In genomic region chr20:50042370-50043313, GRCh38 we compare ENCODE assay signal across 22 cellular contexts. TPM values are rescaled to one million over a fixed set of nuclear protein-coding genes. Genes with fewer than 3 reads are reported as not detected.
DNase-seq lines count a peak whose midpoint lies in the region; ATAC-seq, FAIRE-seq and TF ChIP-seq lines count a peak whose summit lies in the region.
"Had no signal": no experiment of that assay in that cellular context is flagged by ENCODE, and none has a peak within 500 bp of the region (broad histone marks: within the 10 kb centered on the region; RNA-seq: fewer than 3 reads in every experiment).

No MANE protein-coding gene starts in this region.

- no peak overlapping the region for H3K56ac ChIP-seq in IMR-90 (ENCODE audit: extremely low read depth, insufficient read depth, low read length)
- H3K56ac ChIP-seq in H1 (replicated peaks; ENCODE audit: insufficient read length, low read depth, low read length), result no peak overlapping the region

- H3K18ac ChIP-seq in IMR-90 (ENCODE audit: low read depth, low read length) (no peak overlapping the region), H1 (ENCODE audit: extremely low read depth, low read length) (no peak overlapping the region)

- no TSS peak for BruUV-seq in IMR-90 (replicated peaks; lab: Mats Ljungman, UMichigan)

- H3K9me3 Mint-ChIP-seq in osteocyte (ENCODE audit: unreplicated experiment), result no peaks in the 10 kb centered on the region
- H3K9me3 Mint-ChIP-seq in CD8-positive, alpha-beta T cell, result no peaks in the 10 kb centered on the region
- H3K9me3 Mint-ChIP-seq: IgD-negative memory B cell had no signal

- no peaks in the 10 kb centered on the region for H3K79me2 ChIP-seq in H1 (ENCODE audit: control insufficient read depth in 1 of 2, insufficient read depth in 2 of 2, low read length in 2 of 2)

- H2AK5ac ChIP-seq in IMR-90 (ENCODE audit: low read depth, low read length) (no peak overlapping the region), H1 (ENCODE audit: low read depth, low read length) (no peak overlapping the region)

- H3K23ac ChIP-seq in IMR-90 (ENCODE audit: low read depth, low read length) (no peak overlapping the region), H1 (ENCODE audit: insufficient read length) (no peak overlapping the region)

- no peak overlapping the region for H3K4me2 ChIP-seq in A549
- no peak overlapping the region for H3K4me2 ChIP-seq in IMR-90 (ENCODE audit: low read depth, low read length)
- no peak overlapping the region for H3K4me2 ChIP-seq in H1 (ENCODE audit: insufficient read depth in 1 of 2, low read depth in 2 of 2, low read length in 2 of 2)

- no peaks in the 10 kb centered on the region for H3K36me3 ChIP-seq in IMR-90 (ENCODE audit: control insufficient read depth, insufficient read depth, low read length)
- no peaks in the 10 kb centered on the region for H3K36me3 ChIP-seq in H1 (ENCODE audit: control insufficient read depth in 2 of 4, insufficient read depth in 4 of 4, low read length in 3 of 4)
- no peaks in the 10 kb centered on the region for H3K36me3 ChIP-seq in CD8-positive, alpha-beta T cell (ENCODE audit: insufficient read depth, low read length)
- H3K36me3 ChIP-seq: BE2C, MG63 had no signal

- no peaks in the 10 kb centered on the region for H3K36me3 Mint-ChIP-seq in osteocyte (ENCODE audit: unreplicated experiment)
- no peaks in the 10 kb centered on the region for H3K36me3 Mint-ChIP-seq in CD8-positive, alpha-beta T cell
- H3K36me3 Mint-ChIP-seq: IgD-negative memory B cell had no signal

- TF ChIP-seq POLR2A in A549 (IDR thresholded peaks at IDR 0.05; ENCODE audit: low read length) (no peak), IMR-90 (IDR thresholded peaks at IDR 0.05; ENCODE audit: low read depth, low read length) (no peak), H1 (IDR thresholded peaks at IDR 0.05; ENCODE audit: control extremely low read depth in 1 of 2, low read depth in 2 of 2, low read length in 2 of 2) (no peak)

- peak overlapping the region; percentile 44 for H3K27ac Mint-ChIP-seq in osteocyte (ENCODE audit: unreplicated experiment)
- H3K27ac Mint-ChIP-seq in CD8-positive, alpha-beta T cell, result no peak overlapping the region
- H3K27ac Mint-ChIP-seq: CD8-positive, alpha-beta memory T cell had no signal

- POLR2A ChIA-PET in A549 (lab: Yijun Ruan, JAX), result no interaction called here
- POLR2A ChIA-PET in IMR-90 (lab: Charles Lee; ENCODE audit: unreplicated experiment), result no interaction called here
- POLR2A ChIA-PET in H1 (lab: Charles Lee; ENCODE audit: partially characterized antibody), result interaction anchor here (1.4 to 2.1 kb wide), 2 partner anchors 14 to 61 kb away, joined by 5 read pairs; no protein-coding TSS in a partner anchor
- POLR2A ChIA-PET in CD8-positive, alpha-beta T cell (lab: Charles Lee), result no interaction called here

- no peak overlapping the region for H2BK12ac ChIP-seq in H1 (ENCODE audit: low read depth, low read length)

- H3K4ac ChIP-seq in IMR-90 (ENCODE audit: low read depth, low read length) (no peak overlapping the region), H1 (replicated peaks; ENCODE audit: insufficient read length, low read depth, low read length) (no peak overlapping the region)

- no peak overlapping the region for H4K5ac ChIP-seq in IMR-90 (ENCODE audit: low read depth, low read length)
- H4K5ac ChIP-seq in H1 (ENCODE audit: insufficient read length, low read depth, low read length), result no peak overlapping the region

- CTCF ChIA-PET in A549 (lab: Yijun Ruan, JAX), result interaction anchor here (0.6 to 3.6 kb wide), 3 partner anchors 28 to 272 kb away, joined by 3 to 27 read pairs (median 15); no protein-coding TSS in a partner anchor
- CTCF ChIA-PET in IMR-90 (lab: Yijun Ruan, JAX), result no interaction called here
- CTCF ChIA-PET in H1 (lab: Charles Lee; ENCODE audit: partially characterized antibody), result interaction anchor here (0.7 to 1.9 kb wide), 4 partner anchors 14 to 725 kb away, joined by 3 to 7 read pairs (median 4); no protein-coding TSS in a partner anchor
- CTCF ChIA-PET in CD8-positive, alpha-beta T cell (lab: Charles Lee), result interaction anchor here (1.0 kb wide), 1 partner anchor 28 kb away, joined by 4 read pairs; no protein-coding TSS in a partner anchor

- H3K27me3 ChIP-seq in IMR-90 (ENCODE audit: control insufficient read depth, insufficient read depth, low read length), result no peaks in the 10 kb centered on the region
- H3K27me3 ChIP-seq in H1 (replicated peaks in 1 of 4; ENCODE audit: control insufficient read depth in 3 of 4, extremely low read depth in 1 of 4, insufficient read depth in 3 of 4, low read length in 3 of 4), result no peaks in the 10 kb centered on the region
- no peaks in the 10 kb centered on the region for H3K27me3 ChIP-seq in CD8-positive, alpha-beta T cell (ENCODE audit: insufficient read depth, low read length)
- H3K27me3 ChIP-seq: BE2C, MG63 had no signal

- H3K27me3 Mint-ChIP-seq in osteocyte (ENCODE audit: unreplicated experiment), result no peaks in the 10 kb centered on the region
- H3K27me3 Mint-ChIP-seq in CD8-positive, alpha-beta T cell (ENCODE audit: low read depth), result peaks cover 6% of the 10 kb centered on the region
- H3K27me3 Mint-ChIP-seq: IgD-negative memory B cell had no signal

- H2BK120ac ChIP-seq in IMR-90 (ENCODE audit: low read depth, low read length) (0 out of 2 replicates have a peak overlapping the region, but pooled peaks have one; percentile 7), H1 (replicated peaks; ENCODE audit: low read depth, low read length) (no peak overlapping the region)

- TF ChIP-seq CTCF in A549 (IDR thresholded peaks at IDR 0.05) (no peak), IMR-90 (conservative IDR thresholded peaks at IDR 0.05; ENCODE audit: low read depth, low read length) (no peak), H1 (IDR thresholded peaks at IDR 0.05; ENCODE audit: control extremely low read depth in 1 of 3, insufficient read depth in 1 of 3, low read depth in 1 of 3, low read length in 3 of 3) (no peak), osteocyte (IDR thresholded peaks at IDR 0.05) (no peak)
- TF ChIP-seq CTCF in CD8-positive, alpha-beta T cell (IDR thresholded peaks at IDR 0.05), result no peak

- H3K9me3 ChIP-seq in A549, result no peaks in the 10 kb centered on the region
- no peaks in the 10 kb centered on the region for H3K9me3 ChIP-seq in IMR-90 (ENCODE audit: control insufficient read depth, insufficient read depth, low read length)
- H3K9me3 ChIP-seq in H1 (ENCODE audit: insufficient read depth in 2 of 2, low read depth in 1 of 2, low read length in 1 of 2), result no peaks in the 10 kb centered on the region
- no peaks in the 10 kb centered on the region for H3K9me3 ChIP-seq in CD8-positive, alpha-beta T cell (ENCODE audit: low read length)
- H3K9me3 ChIP-seq: BE2C had no signal

- H2BK15ac ChIP-seq in IMR-90 (ENCODE audit: low read depth, low read length), result no peak overlapping the region
- H2BK15ac ChIP-seq in H1 (ENCODE audit: low read length), result no peak overlapping the region

- H4K91ac ChIP-seq in IMR-90 (ENCODE audit: insufficient read depth, low read depth, low read length) (no peak overlapping the region), H1 (replicated peaks; ENCODE audit: insufficient read length, low read length) (no peak overlapping the region)

- H3K4me1 ChIP-seq in A549, result peaks cover 17% of the 10 kb centered on the region
- H3K4me1 ChIP-seq in IMR-90 (ENCODE audit: control insufficient read depth, insufficient read depth, low read length), result peaks cover 11% of the 10 kb centered on the region
- peaks cover 0 to 17% (median 5%) of the 10 kb centered on the region in 4 experiments; a peak in 4 of 7 replicates for H3K4me1 ChIP-seq in H1 (replicated peaks in 1 of 4; ENCODE audit: control insufficient read depth in 3 of 4, insufficient read depth in 4 of 4, low read length in 3 of 4)
- no peaks in the 10 kb centered on the region for H3K4me1 ChIP-seq in CD8-positive, alpha-beta T cell (ENCODE audit: insufficient read depth, low read length)

- ATAC-seq in A549 (no peak), IMR-90 (ENCODE audit: low read depth) (no peak), GM19328 (IDR thresholded peaks at IDR 0.05; ENCODE audit: unreplicated experiment) (no peak)
- ATAC-seq in CD8-positive, alpha-beta T cell, result no peak
- ATAC-seq: Right ventricle myocardium inferior had no signal

- H3K4me3 ChIP-seq in A549 (no peak overlapping the region), IMR-90 (ENCODE audit: insufficient read depth, low read depth, low read length) (no peak overlapping the region), H1 (ENCODE audit: extremely low read depth in 1 of 4, insufficient read depth in 2 of 4, low read depth in 3 of 4, low read length in 4 of 4) (no peak overlapping the region)
- H3K4me3 ChIP-seq in CD8-positive, alpha-beta T cell (ENCODE audit: low read depth, low read length), result no peak overlapping the region
- H3K4me3 ChIP-seq: MG63 had no signal

- DNase-seq in A549 (ENCODE audit: low read depth in 1 of 2, low spot score in 1 of 2) (no peak), IMR-90 (no peak), H1 (ENCODE audit: low read depth in 1 of 2, low spot score in 2 of 2) (no peak), osteocyte (ENCODE audit: extremely low spot score, unreplicated experiment) (no peak), NCI-H1092 (lab: John Stamatoyannopoulos, UW) (no peak), GDM1 (lab: John Stamatoyannopoulos, UW) (no peak)
- no peak for DNase-seq in CD8-positive, alpha-beta T cell
- DNase-seq: 8988T; BE2C; CD8-positive, alpha-beta memory T cell; DMS53; Kasumi-1; MG63; NCI-H1092 treated with DMSO at 0.1 percent for 48 hours; NCI-H1694; NCI-H2081 treated with DMSO at 0.1 percent for 48 hours had no signal

- H3K9ac ChIP-seq in IMR-90 (ENCODE audit: low read depth, low read length) (no peak overlapping the region), H1 (replicated peaks in 1 of 4; ENCODE audit: extremely low read depth in 1 of 4, low read depth in 3 of 4, low read length in 3 of 4) (no peak overlapping the region)

- no peaks in the 10 kb centered on the region for H3K79me1 ChIP-seq in IMR-90 (ENCODE audit: low read depth in 1 of 2, low read length in 2 of 2)
- H3K79me1 ChIP-seq in H1 (ENCODE audit: low read depth, low read length), result no peaks in the 10 kb centered on the region

- intact Hi-C loops in IMR-90 (cut with micrococcal nuclease), result no loop called here
- intact Hi-C loops in CD8-positive, alpha-beta T cell (cut with DNase I, micrococcal nuclease), result no loop called here

- H4K20me1 ChIP-seq in IMR-90 (ENCODE audit: insufficient read depth, low read length) (no peaks in the 10 kb centered on the region), H1 (replicated peaks in 1 of 2; ENCODE audit: control insufficient read depth in 1 of 2, insufficient read depth in 2 of 2, low read length in 2 of 2) (no peaks in the 10 kb centered on the region)

- no peak overlapping the region for H2BK5ac ChIP-seq in IMR-90 (ENCODE audit: low read depth, low read length, poor library complexity, severe bottlenecking)
- peak overlapping the region; percentile 24; the same call in 1 of the 2 replicates for H2BK5ac ChIP-seq in H1 (ENCODE audit: low read depth, low read length)

- FAIRE-seq in A549 (lab: Jason Lieb, UNC) (no peak), H1 (lab: Jason Lieb, UNC) (no peak)
- FAIRE-seq: GM12892, RCC 7860 had no signal

- peak overlapping the region; percentile 61 for H2AFZ ChIP-seq in IMR-90 (replicated peaks; ENCODE audit: low read length, poor library complexity)
- no peak overlapping the region for H2AFZ ChIP-seq in H1 (ENCODE audit: low read length)

- no peaks in the 10 kb centered on the region for H3K23me2 ChIP-seq in H1 (ENCODE audit: low read depth, low read length)

- dilution Hi-C loops in IMR-90 (cut with HindIII; ENCODE audit: low sequenced_read_pairs, unreplicated experiment), result no loop called here

- TF ChIP-seq EP300 in A549 (IDR thresholded peaks at IDR 0.05) (no peak), H1 (IDR thresholded peaks at IDR 0.05; ENCODE audit: borderline replicate concordance in 1 of 2, low read depth in 2 of 2, low read length in 2 of 2) (no peak)

- 0 out of 2 replicates have a peak, but pooled peaks cover 6% of the 10 kb centered on the region for H3K9me1 ChIP-seq in IMR-90 (ENCODE audit: insufficient read depth, low read length)

- TF ChIP-seq RAD21 in A549 (conservative IDR thresholded peaks at IDR 0.05 in 1 of 2, IDR thresholded peaks at IDR 0.05 in 1 of 2), result no peak
- TF ChIP-seq RAD21 in IMR-90 (IDR thresholded peaks at IDR 0.05; ENCODE audit: low read length), result no peak
- no peak for TF ChIP-seq RAD21 in H1 (IDR thresholded peaks at IDR 0.05 in 1 of 2, conservative IDR thresholded peaks at IDR 0.05 in 1 of 2; ENCODE audit: low read depth in 2 of 2, low read length in 2 of 2)

- H3K4me1 Mint-ChIP-seq in osteocyte (ENCODE audit: unreplicated experiment), result peaks cover 41% of the 10 kb centered on the region
- H3K4me1 Mint-ChIP-seq in CD8-positive, alpha-beta T cell (ENCODE audit: low read depth), result no peaks in the 10 kb centered on the region

- WGBS in A549 (ENCODE audit: missing lambda C conversion rate), result 87% methylated on average over 10 of the region's 10 CpGs
- 98% methylated on average over 7 of the region's 10 CpGs; no CpG with 5 or more reads in 1 of the 2 experiments for WGBS in IMR-90 (ENCODE audit: extremely low coverage in 2 of 2, insufficient read length in 1 of 2), 2 experiments
- WGBS in H1 (ENCODE audit: extremely low coverage in 1 of 2, insufficient coverage in 1 of 2, insufficient read length in 1 of 2, insufficient replicate concordance in 2 of 2, low coverage in 1 of 2, low lambda C conversion rate in 2 of 2, missing lambda C conversion rate in 1 of 2), 2 experiments, result 87% methylated on average over 10 of the region's 10 CpGs; no CpG with 5 or more reads in 1 of the 2 experiments

- peak overlapping the region; percentile 40 for H2AK9ac ChIP-seq in IMR-90 (replicated peaks; ENCODE audit: low read depth, low read length, poor library complexity)

- no peak overlapping the region for H2BK20ac ChIP-seq in IMR-90 (ENCODE audit: low read depth, low read length)
- H2BK20ac ChIP-seq in H1 (ENCODE audit: low read length), result no peak overlapping the region

- peak overlapping the region in 1 of 2 experiments; percentile 30; a peak in 1 of 6 replicates for H3K27ac ChIP-seq in A549
- no peak overlapping the region for H3K27ac ChIP-seq in IMR-90 (ENCODE audit: insufficient read depth, low read length)
- H3K27ac ChIP-seq in H1 (ENCODE audit: low read depth, low read length), result no peak overlapping the region
- H3K27ac ChIP-seq in CD8-positive, alpha-beta T cell (ENCODE audit: low read depth, low read length), result no peak overlapping the region
- H3K27ac ChIP-seq: HL-60 had no signal

- H3K14ac ChIP-seq in IMR-90 (replicated peaks; ENCODE audit: low read depth, low read length) (no peak overlapping the region), H1 (ENCODE audit: insufficient read length) (no peak overlapping the region)

- no peak overlapping the region for H4K8ac ChIP-seq in IMR-90 (ENCODE audit: low read depth in 2 of 2, low read length in 2 of 2)
- peak overlapping the region; percentile 74 for H4K8ac ChIP-seq in H1 (ENCODE audit: extremely low read depth, insufficient read depth, low read length)

- H3K4me3 Mint-ChIP-seq in osteocyte (ENCODE audit: unreplicated experiment), result no peak overlapping the region
- no peak overlapping the region for H3K4me3 Mint-ChIP-seq in CD8-positive, alpha-beta T cell
- H3K4me3 Mint-ChIP-seq: CD8-positive, alpha-beta memory T cell had no signal

- in situ Hi-C loops in IMR-90 (cut with MboI; ENCODE audit: low sequenced_read_pairs), result no loop called here

RNA-seq across cellular contexts. Expression of gene SNAI1, which starts 59.9 kb away (rescaled TPM):
- polyA plus RNA-seq in A549 (2011; rRNA removed) (7.0 and 7.2 TPM in 2 replicates), A549 (2017; fragmentation: RNase III; extraction: RNeasy Plus Mini Kit Qiagen cat#74134 plus additional on column Dnase treatment) (8.0 to 11.1 TPM (median 10.7 TPM) in 3 replicates), IMR-90 (2012; rRNA removed) (13.7 and 14.9 TPM in 2 replicates), H1 (2011; rRNA removed) (8.0 and 10.6 TPM in 2 replicates)
- 14.0 and 21.4 TPM in 2 replicates for polyA plus RNA-seq in A549 (2012; cell fraction: cytosol; rRNA removed)
- 22.7 and 28.4 TPM in 2 replicates for polyA plus RNA-seq in A549 (2012; cell fraction: nucleus; rRNA removed)
- 3.8 and 6.0 TPM in 2 replicates for polyA minus RNA-seq in A549 (2011; rRNA and poly(A)+ RNA removed)
- total RNA-seq in IMR-90 (2012; rRNA removed) (0.54 and 0.83 TPM in 2 replicates), osteocyte (13.0 and 13.4 TPM in 2 replicates)
- 10.8 and 34.1 TPM in 2 replicates for polyA plus RNA-seq in IMR-90 (2012; cell fraction: cytosol; rRNA removed)
- polyA plus RNA-seq in IMR-90 (2012; cell fraction: nucleus; rRNA removed; ENCODE audit: low replicate concordance), result 54.0 and 64.7 TPM in 2 replicates
- total RNA-seq in H1 (2021; fragmentation: NEBNext Ultra II Directional; extraction: Animal tissue kit (Norgen Biotek cat#: 25700)), result 6.5 and 7.7 TPM in 2 replicates
- 2.0 TPM for polyA plus RNA-seq in H1 (2011; cell fraction: cytosol; rRNA removed)
- polyA plus RNA-seq in H1 (2011; cell fraction: nucleus; rRNA removed), result 6.6 TPM
- 6.9 to 10.2 TPM (median 8.7 TPM) in 4 replicates for polyA plus RNA-seq in H1 (2012, experiment 1 of 2)
- polyA plus RNA-seq in H1 (2012, experiment 2 of 2), result 10.4 TPM
- 6.9 TPM for polyA plus RNA-seq in H1 (2013, experiment 1 of 2)
- 7.0 TPM for polyA plus RNA-seq in H1 (2013, experiment 2 of 2)
- 1.3 and 2.7 TPM in 2 replicates for polyA minus RNA-seq in H1 (2011; rRNA and poly(A)+ RNA removed)
- polyA minus RNA-seq in H1 (2011; cell fraction: cytosol; rRNA and poly(A)+ RNA removed), result 2.4 TPM
- polyA minus RNA-seq in H1 (2011; cell fraction: nucleus; rRNA and poly(A)+ RNA removed), result 7.8 TPM
- 1 to 10 TPM; 3.0 to 3.1 TPM for total RNA-seq in CD8-positive, alpha-beta T cell

Comparison
In these comparisons a context has a peak if more than half of its experiments do, and no peak if none do; other contexts are left out.
1. Of the 18 proteins assayed by ChIP-seq in both H1 and A549: peak only in H1: none; only in A549: none; in both: KDM1A; in neither: 17.